10 cellular contexts compared by ENCODE assay signal in the genomic region with DNA sequence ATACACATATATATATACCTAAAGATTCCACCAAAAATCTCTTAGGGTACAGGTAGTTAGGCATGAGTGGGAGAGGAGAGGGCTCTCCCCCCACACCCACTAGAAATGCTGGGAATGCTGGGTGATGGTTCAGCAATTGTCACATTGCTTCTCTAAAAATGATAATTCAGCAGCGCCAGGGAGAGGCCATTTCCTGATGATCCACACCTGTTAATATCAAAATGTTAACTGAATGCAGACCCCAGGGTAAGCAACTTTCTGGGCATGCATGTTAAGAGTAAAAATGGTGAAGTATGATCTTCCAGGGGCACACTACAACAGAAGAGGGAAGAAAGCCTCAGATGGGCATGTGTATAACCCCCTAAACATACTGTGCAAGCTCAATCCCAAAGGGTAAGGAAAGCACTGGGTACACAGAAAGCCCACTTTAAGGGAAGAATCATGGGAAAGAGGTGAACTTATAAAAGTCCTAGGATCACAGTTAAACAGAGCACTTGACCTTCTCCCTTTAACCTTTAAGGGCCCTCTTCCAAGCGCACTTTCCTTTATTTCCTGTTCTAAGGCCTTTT.
"Had no signal": no experiment of that assay in that cellular context is flagged by ENCODE, and none has a peak within 500 bp of the region (broad histone marks: within the 10 kb centered on the region; RNA-seq: fewer than 3 reads in every experiment).

No MANE protein-coding gene starts in this region.

- H3K4me1 Mint-ChIP-seq: GM23338, H9 had no signal

- H3K4me1 ChIP-seq: HAP-1 had no signal

- H3K9ac ChIP-seq: GM23248 had no signal

- H3K36me3 ChIP-seq: HAP-1 had no signal

- DNase-seq: GM23248, GOT3, H9, HCEC 1CT, HFFc6 had no signal

- H3K4me2 ChIP-seq: GM23338 had no signal

- ATAC-seq: GM23338, HCT116 had no signal

- FAIRE-seq: H1, H54 had no signal

- H3K27ac Mint-ChIP-seq: GM23338, H9, HFFc6 had no signal

- H3K27ac ChIP-seq: GM23248 had no signal

- H3K4me3 ChIP-seq: GM23248, GM23338, HAP-1 had no signal

- H2AFZ ChIP-seq: GM23248, GM23338 had no signal

- H3K4me3 Mint-ChIP-seq: GM23338, H9, HFFc6 had no signal
